ENCODE assay signal across 3 cellular contexts in the genomic region with DNA sequence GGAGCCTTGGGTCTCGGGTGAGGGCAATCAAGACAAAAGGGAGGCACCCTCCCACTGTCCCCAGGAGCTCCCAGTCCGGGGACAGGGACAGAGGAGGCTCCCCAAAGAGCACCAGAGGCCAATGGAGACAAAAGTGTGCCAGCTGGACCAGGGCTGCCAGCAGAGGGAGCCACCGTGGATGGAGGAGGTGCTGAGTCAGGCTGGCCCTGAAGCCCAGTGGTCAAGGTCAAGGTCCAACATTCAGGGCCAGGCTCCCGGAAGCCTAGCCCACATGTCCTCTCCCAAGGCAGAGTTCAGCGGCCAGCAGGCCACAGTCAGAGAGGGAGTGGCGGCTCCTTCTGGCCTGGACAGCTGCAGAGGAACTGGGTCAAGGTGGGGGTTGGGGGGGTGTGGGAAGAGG.
TF ChIP-seq lines count a peak whose summit lies in the region.

No MANE protein-coding gene starts in this region.

TF ChIP-seq in HCT116, 20 proteins besides CTCF, POLR2A, EP300 and RAD21:
- TF ChIP-seq YY1 (IDR thresholded peaks at IDR 0.05; ENCODE audit: extremely low read depth, insufficient replicate concordance, low read depth, low read length) (no peak), MAX (IDR thresholded peaks at IDR 0.05) (no peak), JUND (IDR thresholded peaks at IDR 0.05) (no peak), ZNF274 (IDR thresholded peaks at IDR 0.05; ENCODE audit: low read depth, low read length) (no peak), SP1 (IDR thresholded peaks at IDR 0.05; ENCODE audit: low read depth) (no peak)

TF ChIP-seq in K562, 482 proteins besides CTCF, POLR2A, EP300 and RAD21 (continues in another document):
- no peak for TF ChIP-seq RBFOX2 (IDR thresholded peaks at IDR 0.05; ENCODE audit: low read depth, low read length)
- no peak for TF ChIP-seq MLX (CRISPR knock-in tag; conservative IDR thresholded peaks at IDR 0.05)
- no peak for TF ChIP-seq SIN3B (IDR thresholded peaks at IDR 0.05; ENCODE audit: low read depth)
- TF ChIP-seq ZNF655 (CRISPR knock-in tag; IDR thresholded peaks at IDR 0.05) = no peak
- no peak for TF ChIP-seq ZNF408 (CRISPR knock-in tag; IDR thresholded peaks at IDR 0.05; ENCODE audit: low read depth)
- TF ChIP-seq MAFG (tag; conservative IDR thresholded peaks at IDR 0.05) = peak; percentile 76
- TF ChIP-seq PTBP1 (IDR thresholded peaks at IDR 0.05; ENCODE audit: low read depth, low read length) = no peak
- TF ChIP-seq KDM1A (IDR thresholded peaks at IDR 0.05) = no peak
- no peak for TF ChIP-seq NFRKB (IDR thresholded peaks at IDR 0.05; ENCODE audit: low read depth)
- TF ChIP-seq DPF2 (IDR thresholded peaks at IDR 0.05) = no peak
- no peak for TF ChIP-seq CHCHD3 (CRISPR knock-in tag; IDR thresholded peaks at IDR 0.05)
- TF ChIP-seq, protein P1, sequence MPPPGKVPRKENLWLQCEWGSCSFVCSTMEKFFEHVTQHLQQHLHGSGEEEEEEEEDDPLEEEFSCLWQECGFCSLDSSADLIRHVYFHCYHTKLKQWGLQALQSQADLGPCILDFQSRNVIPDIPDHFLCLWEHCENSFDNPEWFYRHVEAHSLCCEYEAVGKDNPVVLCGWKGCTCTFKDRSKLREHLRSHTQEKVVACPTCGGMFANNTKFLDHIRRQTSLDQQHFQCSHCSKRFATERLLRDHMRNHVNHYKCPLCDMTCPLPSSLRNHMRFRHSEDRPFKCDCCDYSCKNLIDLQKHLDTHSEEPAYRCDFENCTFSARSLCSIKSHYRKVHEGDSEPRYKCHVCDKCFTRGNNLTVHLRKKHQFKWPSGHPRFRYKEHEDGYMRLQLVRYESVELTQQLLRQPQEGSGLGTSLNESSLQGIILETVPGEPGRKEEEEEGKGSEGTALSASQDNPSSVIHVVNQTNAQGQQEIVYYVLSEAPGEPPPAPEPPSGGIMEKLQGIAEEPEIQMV (tag; conservative IDR thresholded peaks at IDR 0.05; ENCODE audit: low read depth) = no peak
- TF ChIP-seq, protein P2, sequence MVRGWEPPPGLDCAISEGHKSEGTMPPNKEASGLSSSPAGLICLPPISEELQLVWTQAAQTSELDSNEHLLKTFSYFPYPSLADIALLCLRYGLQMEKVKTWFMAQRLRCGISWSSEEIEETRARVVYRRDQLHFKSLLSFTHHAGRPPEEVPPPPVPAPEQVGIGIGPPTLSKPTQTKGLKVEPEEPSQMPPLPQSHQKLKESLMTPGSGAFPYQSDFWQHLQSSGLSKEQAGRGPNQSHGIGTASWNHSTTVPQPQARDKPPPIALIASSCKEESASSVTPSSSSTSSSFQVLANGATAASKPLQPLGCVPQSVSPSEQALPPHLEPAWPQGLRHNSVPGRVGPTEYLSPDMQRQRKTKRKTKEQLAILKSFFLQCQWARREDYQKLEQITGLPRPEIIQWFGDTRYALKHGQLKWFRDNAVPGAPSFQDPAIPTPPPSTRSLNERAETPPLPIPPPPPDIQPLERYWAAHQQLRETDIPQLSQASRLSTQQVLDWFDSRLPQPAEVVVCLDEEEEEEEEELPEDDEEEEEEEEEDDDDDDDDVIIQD (CRISPR knock-in tag; IDR thresholded peaks at IDR 0.05) = no peak
- TF ChIP-seq MYBL2 (IDR thresholded peaks at IDR 0.05; ENCODE audit: low read depth) = no peak
- no peak for TF ChIP-seq MYBL2 (CRISPR knock-in tag; IDR thresholded peaks at IDR 0.05; ENCODE audit: borderline replicate concordance)
- TF ChIP-seq, protein P3, sequence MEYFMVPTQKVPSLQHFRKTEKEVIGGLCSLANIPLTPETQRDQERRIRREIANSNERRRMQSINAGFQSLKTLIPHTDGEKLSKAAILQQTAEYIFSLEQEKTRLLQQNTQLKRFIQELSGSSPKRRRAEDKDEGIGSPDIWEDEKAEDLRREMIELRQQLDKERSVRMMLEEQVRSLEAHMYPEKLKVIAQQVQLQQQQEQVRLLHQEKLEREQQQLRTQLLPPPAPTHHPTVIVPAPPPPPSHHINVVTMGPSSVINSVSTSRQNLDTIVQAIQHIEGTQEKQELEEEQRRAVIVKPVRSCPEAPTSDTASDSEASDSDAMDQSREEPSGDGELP (CRISPR knock-in tag; IDR thresholded peaks at IDR 0.05; ENCODE audit: borderline replicate concordance) = peak; percentile 51; the same call in 1 of the 2 replicates
- TF ChIP-seq ESRRA (IDR thresholded peaks at IDR 0.05; ENCODE audit: borderline replicate concordance, low read depth) = peak; percentile 26; the same call in 1 of the 2 replicates
- TF ChIP-seq ZNF707 (CRISPR knock-in tag; conservative IDR thresholded peaks at IDR 0.05) = no peak
- TF ChIP-seq TBP (optimal IDR thresholded peaks at IDR 0.05; ENCODE audit: low read depth, low read length) = no peak
- TF ChIP-seq CREB3L1 (IDR thresholded peaks at IDR 0.05; ENCODE audit: borderline replicate concordance, low read depth) = no peak
- TF ChIP-seq, protein P4, sequence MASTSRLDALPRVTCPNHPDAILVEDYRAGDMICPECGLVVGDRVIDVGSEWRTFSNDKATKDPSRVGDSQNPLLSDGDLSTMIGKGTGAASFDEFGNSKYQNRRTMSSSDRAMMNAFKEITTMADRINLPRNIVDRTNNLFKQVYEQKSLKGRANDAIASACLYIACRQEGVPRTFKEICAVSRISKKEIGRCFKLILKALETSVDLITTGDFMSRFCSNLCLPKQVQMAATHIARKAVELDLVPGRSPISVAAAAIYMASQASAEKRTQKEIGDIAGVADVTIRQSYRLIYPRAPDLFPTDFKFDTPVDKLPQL (IDR thresholded peaks at IDR 0.05; ENCODE audit: extremely low read depth, insufficient read length) = no peak
- TF ChIP-seq ZNF778 (CRISPR knock-in tag; IDR thresholded peaks at IDR 0.05) = no peak

TF ChIP-seq in liver, 16 proteins besides CTCF, POLR2A, EP300 and RAD21:
- peak; percentile 85 for TF ChIP-seq SP1 (IDR thresholded peaks at IDR 0.05)
- TF ChIP-seq FOXA1 (IDR thresholded peaks at IDR 0.05) = peak; percentile 50
- no peak for TF ChIP-seq ATF3 (IDR thresholded peaks at IDR 0.05)
- TF ChIP-seq YY1 (IDR thresholded peaks at IDR 0.05) = peak; percentile 58
- TF ChIP-seq NR2F2 (IDR thresholded peaks at IDR 0.05) = peak; percentile 93
- TF ChIP-seq JUND (IDR thresholded peaks at IDR 0.05) = peak in 1 of 2 donors; percentile 66
- no peak for TF ChIP-seq TAF1 (conservative IDR thresholded peaks at IDR 0.05)
- peak; percentile 92 for TF ChIP-seq MAX (IDR thresholded peaks at IDR 0.05)
- peak; percentile 99 for TF ChIP-seq RXRA (IDR thresholded peaks at IDR 0.05)
- TF ChIP-seq FOXA2 (IDR thresholded peaks at IDR 0.05) = peak; percentile 17
- TF ChIP-seq GABPA (IDR thresholded peaks at IDR 0.05 in 1 of 2, conservative IDR thresholded peaks at IDR 0.05 in 1 of 2) = peak in 1 of 2 donors; percentile 77
- peak; percentile 90 for TF ChIP-seq HNF4G (IDR thresholded peaks at IDR 0.05)
- peak; percentile 96 to 97 for TF ChIP-seq HNF4A (conservative IDR thresholded peaks at IDR 0.05)
- peak; percentile 77 for TF ChIP-seq REST (IDR thresholded peaks at IDR 0.05)
- no peak for TF ChIP-seq ZBTB33 (IDR thresholded peaks at IDR 0.05)
- peak in 1 of 2 donors; percentile 23 for TF ChIP-seq EGR1 (IDR thresholded peaks at IDR 0.05; ENCODE audit: low read depth in 2 of 2)
